ENCODE assay signal across 1 cellular context in genomic region chr14:35402323-35403084, GRCh38.
TF ChIP-seq lines count a peak whose summit lies in the region.

No MANE protein-coding gene starts in this region.

TF ChIP-seq in K562, 482 proteins besides CTCF, POLR2A, EP300 and RAD21 (continued from another document):
- TF ChIP-seq MLLT1 (IDR thresholded peaks at IDR 0.05) (no peak), ZNF75A (CRISPR knock-in tag; IDR thresholded peaks at IDR 0.05) (no peak), PCBP1 (IDR thresholded peaks at IDR 0.05; ENCODE audit: low read depth, low read length, poor library complexity, severe bottlenecking) (no peak), ZNF449 (CRISPR knock-in tag; IDR thresholded peaks at IDR 0.05) (no peak), JUNB (CRISPR knock-in tag; conservative IDR thresholded peaks at IDR 0.05) (no peak), HDAC2 (IDR thresholded peaks at IDR 0.05) (no peak), E2F3 (CRISPR knock-in tag; IDR thresholded peaks at IDR 0.05) (no peak)
